15 cellular contexts compared by ENCODE assay signal in the genomic region with DNA sequence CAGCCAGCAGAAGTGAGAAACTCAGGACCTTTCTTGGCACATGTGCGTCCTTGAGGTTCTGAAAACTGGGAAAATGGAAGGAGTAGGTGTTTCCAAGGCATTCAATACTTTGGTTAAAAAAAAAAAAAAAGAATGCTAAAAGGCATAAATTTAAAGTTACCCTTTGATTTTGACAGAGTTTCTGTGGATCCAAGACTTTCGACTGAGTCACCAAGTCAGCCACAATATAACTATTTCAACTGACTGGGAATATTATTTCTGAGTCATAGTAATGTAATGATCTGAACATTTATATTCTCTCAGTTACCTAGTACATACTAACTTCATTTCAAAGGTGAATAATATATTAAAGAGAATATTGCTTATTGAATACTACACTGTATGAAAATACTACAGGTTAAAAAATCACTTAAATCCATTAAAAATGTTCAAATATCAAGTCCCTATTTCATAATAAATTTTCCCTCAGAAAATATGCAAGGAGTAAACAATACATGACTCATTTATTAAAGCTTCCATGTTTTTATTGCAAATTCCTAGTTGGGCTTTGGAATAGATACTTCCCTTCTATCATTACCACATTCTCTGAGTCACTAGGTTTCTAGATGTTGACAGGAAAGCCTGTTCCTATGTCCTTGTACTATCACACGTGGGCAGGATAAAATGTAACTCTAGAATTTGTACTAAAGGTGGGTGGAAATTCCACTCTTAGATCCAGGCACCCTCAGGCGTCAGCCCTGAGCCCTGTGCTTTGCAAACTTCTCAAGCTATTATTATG. TPM values are rescaled to one million over a fixed set of nuclear protein-coding genes. Genes with fewer than 3 reads are reported as not detected.
DNase-seq lines count a peak whose midpoint lies in the region; ATAC-seq, FAIRE-seq and TF ChIP-seq lines count a peak whose summit lies in the region.
"Had no signal": no experiment of that assay in that cellular context is flagged by ENCODE, and none has a peak within 500 bp of the region (broad histone marks: within the 10 kb centered on the region; RNA-seq: fewer than 3 reads in every experiment).

No MANE protein-coding gene starts in this region.

- H4K20me1 ChIP-seq in smooth muscle cell (ENCODE audit: low read depth) = no peaks in the 10 kb centered on the region

- H2AFZ ChIP-seq in smooth muscle cell (ENCODE audit: low read depth) = no peak overlapping the region

- H3K27me3 ChIP-seq in smooth muscle cell (ENCODE audit: low read depth) (no peaks in the 10 kb centered on the region), esophagus squamous epithelium (peaks cover 0 to 17% (median 0%) of the 10 kb centered on the region in 4 donors), psoas muscle (ENCODE audit: insufficient read depth in 3 of 3, low read length in 2 of 3) (peaks cover 0 to 15% (median 2%) of the 10 kb centered on the region in 3 donors)

- DNase-seq in HCEC 1CT (peak; percentile 96), amniotic stem cell (lab: John Stamatoyannopoulos, UW) (peak; percentile 56), frontal cortex (ENCODE audit: low spot score in 2 of 2) (no peak), smooth muscle cell (lab: John Stamatoyannopoulos, UW; ENCODE audit: unreplicated experiment) (no peak), esophagus squamous epithelium (lab: John Stamatoyannopoulos, UW) (no peak), OCI-M1 (lab: John Stamatoyannopoulos, UW) (no peak), psoas muscle (no peak), RKO (ENCODE audit: low spot score) (no peak)
- DNase-seq: DND-41; glutamatergic neuron; H9; NCI-H524 treated with DMSO at 0.1 percent for 48 hours; stimulated activated naive CD4-positive, alpha-beta T cell treated with Interleukin-2 at 50 U/mL for 16 hours had no signal

- H3K9me3 ChIP-seq in smooth muscle cell (replicated peaks; ENCODE audit: low read depth) (no peaks in the 10 kb centered on the region), esophagus squamous epithelium (no peaks in the 10 kb centered on the region), psoas muscle (no peaks in the 10 kb centered on the region)

- TF ChIP-seq POLR2A in esophagus squamous epithelium (IDR thresholded peaks at IDR 0.05) = no peak

- peak overlapping the region; percentile 79 for H3K27ac ChIP-seq in smooth muscle cell (ENCODE audit: low read depth)
- peak overlapping the region in 2 of 4 donors; percentile 17 to 50 for H3K27ac ChIP-seq in esophagus squamous epithelium
- no peak overlapping the region for H3K27ac ChIP-seq in psoas muscle

- WGBS in smooth muscle cell (ENCODE audit: low lambda C conversion rate) = 35% methylated on average over 4 of the region's 4 CpGs
- 20 to 24% methylated on average over 4 of the region's 4 CpGs for WGBS in esophagus squamous epithelium, 2 donors
- 58 to 64% (median 63%) methylated on average over 4 of the region's 4 CpGs for WGBS in psoas muscle, 3 donors

- no peak for ATAC-seq in psoas muscle

- FAIRE-seq in frontal cortex (lab: Jason Lieb, UNC) = peak; percentile 8

- H3K9ac ChIP-seq in smooth muscle cell (ENCODE audit: low read depth) = peak overlapping the region; percentile 38

- H3F3A ChIP-seq in smooth muscle cell (ENCODE audit: low read depth) = peaks cover 3% of the 10 kb centered on the region

- no peak overlapping the region for H3K4me3 ChIP-seq in smooth muscle cell
- no peak overlapping the region for H3K4me3 ChIP-seq in esophagus squamous epithelium
- no peak overlapping the region for H3K4me3 ChIP-seq in psoas muscle

- no peaks in the 10 kb centered on the region for H3K79me2 ChIP-seq in smooth muscle cell (ENCODE audit: low read depth)

- peak overlapping the region; percentile 34 for H3K4me2 ChIP-seq in smooth muscle cell

- intact Hi-C loops in esophagus squamous epithelium (cut with DNase I) (no loop called here), psoas muscle (cut with DNase I) (no loop called here)

- H3K4me1 ChIP-seq in smooth muscle cell (ENCODE audit: low read depth) (no peaks in the 10 kb centered on the region), esophagus squamous epithelium (peaks cover 0 to 32% (median 4%) of the 10 kb centered on the region in 3 donors), psoas muscle (no peaks in the 10 kb centered on the region)

- no peak for TF ChIP-seq CTCF in smooth muscle cell (IDR thresholded peaks at IDR 0.05; ENCODE audit: borderline replicate concordance, insufficient read depth, poor library complexity, severe bottlenecking)
- TF ChIP-seq CTCF in esophagus squamous epithelium (IDR thresholded peaks at IDR 0.05) = no peak
- no peak for TF ChIP-seq CTCF in psoas muscle (IDR thresholded peaks at IDR 0.05)

- no peaks in the 10 kb centered on the region for H3K36me3 ChIP-seq in smooth muscle cell (ENCODE audit: low read depth)
- no peaks in the 10 kb centered on the region for H3K36me3 ChIP-seq in esophagus squamous epithelium
- H3K36me3 ChIP-seq in psoas muscle (ENCODE audit: insufficient read depth in 1 of 2, low read depth in 1 of 2) = no peaks in the 10 kb centered on the region

RNA-seq across cellular contexts. Expression of gene ITGBL1, which starts 2.3 kb away (rescaled TPM):
- 2.0 TPM for total RNA-seq in frontal cortex
- total RNA-seq in smooth muscle cell = 0.36 TPM in 1 of 2 replicates, not detected in the other
- polyA plus RNA-seq in smooth muscle cell = 0.29 TPM in 1 of 2 replicates, not detected in the other
- 10 to 100 TPM in 1 of 4 donors, 1 to 10 TPM in 2, under 1 TPM in 1; 0.83 to 28.0 (median 3.0) TPM for total RNA-seq in esophagus squamous epithelium
- total RNA-seq in psoas muscle = 1 to 10 TPM in 3 of 4 donors, under 1 TPM in 1; 0.44 to 5.7 (median 2.0) TPM
- 1 to 10 TPM in 2 of 3 donors, under 1 TPM in 1; 0.91 to 1.7 (median 1.3) TPM for polyA plus RNA-seq in psoas muscle
- total RNA-seq: activated CD8-positive, alpha-beta memory T cell treated with anti-CD3 and anti-CD28 coated beads for 36 hours; H9; T-helper 2 cell treated with Interferon-gamma antibody and Interleukin-4, amounts not matched to agents 100 ng/mL and 5 ng/mL, for 36 hours had no signal

RNA-seq across cellular contexts. Expression of gene NALCN, which starts 33.9 kb away (rescaled TPM):
- total RNA-seq in frontal cortex (34.6 TPM), smooth muscle cell (6.0 and 7.3 TPM in 2 replicates), esophagus squamous epithelium (under 1 TPM in 2 of 4 donors, not detected in 2; 0.47 to 0.57 TPM), psoas muscle (under 1 TPM; 0.05 to 0.49 (median 0.39) TPM)
- polyA plus RNA-seq in smooth muscle cell (3.2 and 4.1 TPM in 2 replicates), psoas muscle (under 1 TPM in 2 of 3 donors, not detected in 1; 0.04 to 0.10 TPM)
- total RNA-seq: activated CD8-positive, alpha-beta memory T cell treated with anti-CD3 and anti-CD28 coated beads for 36 hours; T-helper 2 cell treated with Interferon-gamma antibody and Interleukin-4, amounts not matched to agents 100 ng/mL and 5 ng/mL, for 36 hours had no signal

Comparison
In these comparisons a context has a peak if more than half of its experiments do, and no peak if none do; other contexts are left out.
1. DNase-seq: peak in HCEC 1CT (single experiment) and amniotic stem cell (single experiment); none in frontal cortex (0 of 2), smooth muscle cell (single experiment), esophagus squamous epithelium (single experiment), OCI-M1 (single experiment), psoas muscle (0 of 2) and RKO (single experiment).